In the genomic region with DNA sequence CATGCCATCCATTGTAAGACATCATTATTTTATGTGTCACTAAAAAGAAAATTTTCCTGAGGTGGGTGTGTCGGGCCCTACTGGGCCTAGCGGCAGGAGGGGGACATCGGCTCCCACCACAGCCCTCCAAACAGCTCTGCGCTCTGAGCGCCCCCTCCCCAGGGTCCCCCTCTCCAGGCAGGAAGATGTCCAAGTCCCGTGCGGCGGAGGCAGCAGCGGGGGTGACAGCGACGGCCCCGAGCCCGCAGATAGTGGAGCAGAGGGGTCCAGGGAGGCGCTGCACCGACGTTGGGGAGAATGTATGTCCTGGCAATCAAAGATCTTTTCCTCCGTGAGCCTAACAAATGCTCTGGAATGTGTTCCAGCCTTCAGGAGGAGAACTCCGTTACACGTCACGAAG, we compare ENCODE assay signal across 9 cellular contexts.
"Had no signal": no experiment of that assay in that cellular context is flagged by ENCODE, and none has a peak within 500 bp of the region (broad histone marks: within the 10 kb centered on the region; RNA-seq: fewer than 3 reads in every experiment).

No MANE protein-coding gene starts in this region.

- H2AFZ ChIP-seq: GM23338 had no signal

- H3K4me3 ChIP-seq: GM23338 had no signal

- H3K27ac Mint-ChIP-seq: HFFc6, IgD-negative memory B cell had no signal

- H3K4me2 ChIP-seq: GM23338, KMS-11 had no signal

- FAIRE-seq: HepG2 had no signal

- DNase-seq: HCEC 1CT, HFFc6, KBM-7 had no signal

- H3K9me3 Mint-ChIP-seq: GM23338, H9, HFFc6 had no signal

- H3K9ac ChIP-seq: KMS-11 had no signal

- ATAC-seq: HepG2 had no signal

- H3K27ac ChIP-seq: HL-60, KMS-11 had no signal

- H3K4me3 Mint-ChIP-seq: GM23338, H9, HFFc6, IgD-negative memory B cell had no signal
